In genomic region chr3:66001626-66002025, GRCh38 we compare ENCODE assay signal across 18 cellular contexts.
"Had no signal": no experiment of that assay in that cellular context is flagged by ENCODE, and none has a peak within 500 bp of the region (broad histone marks: within the 10 kb centered on the region; RNA-seq: fewer than 3 reads in every experiment).

No MANE protein-coding gene starts in this region.

- ATAC-seq: activated CD8-positive, alpha-beta memory T cell treated with anti-CD3 and anti-CD28 coated beads, Interleukin-2, amount 10 ng/mL, durations not matched to agents 7 days and 5 days; activated T-helper 17 cell treated with anti-CD3 and anti-CD28 coated beads, Interleukin-2, amount 50 U/mL, for 72 hours; gastroesophageal sphincter; stimulated activated naive CD8-positive, alpha-beta T cell treated with anti-CD3 and anti-CD28 coated beads, Interleukin-15, Interleukin-2, amounts not matched to agents 100 U/mL and 50 U/mL, for 24 hours; T-cell had no signal

- H3K9me3 ChIP-seq: gastroesophageal sphincter, heart left ventricle, suprapubic skin, vagina had no signal

- H3K27me3 ChIP-seq: gastroesophageal sphincter, heart left ventricle, suprapubic skin, vagina had no signal

- H3K4me1 ChIP-seq: gastroesophageal sphincter had no signal

- H3K27ac ChIP-seq: gastroesophageal sphincter, suprapubic skin, vagina had no signal

- H3K36me3 ChIP-seq: gastroesophageal sphincter, heart left ventricle, suprapubic skin, vagina had no signal

- H3K4me3 ChIP-seq: gastroesophageal sphincter, heart left ventricle, suprapubic skin, vagina had no signal

- DNase-seq: activated CD4-positive, alpha-beta memory T cell treated with anti-CD3 and anti-CD28 coated beads, Interleukin-2, amount 10 ng/mL, durations not matched to agents 7 days and 5 days; activated CD4-positive, alpha-beta T cell treated with anti-CD3 and anti-CD28 coated beads for 48 hours; activated CD4-positive, CD25-positive, alpha-beta regulatory T cell; activated CD8-positive, alpha-beta memory T cell treated with anti-CD3 and anti-CD28 coated beads, Interleukin-2, amount 10 ng/mL, durations not matched to agents 7 days and 5 days; activated naive CD4-positive, alpha-beta T cell; activated naive CD8-positive, alpha-beta T cell treated with anti-CD3 and anti-CD28 coated beads for 36 hours; amygdala; heart left ventricle; nephron progenitor cell; nucleus accumbens; retina; stimulated activated naive CD8-positive, alpha-beta T cell treated with anti-CD3 and anti-CD28 coated beads, Interleukin-15, Interleukin-2, amounts not matched to agents 100 U/mL and 50 U/mL, for 24 hours; T-cell; trophoblast cell had no signal
